In genomic region chr17:81453712-81454111, GRCh38 we compare ENCODE assay signal across 11 cellular contexts. TPM values are rescaled to one million over a fixed set of nuclear protein-coding genes. Genes with fewer than 3 reads are reported as not detected.
DNase-seq lines count a peak whose midpoint lies in the region; ATAC-seq and TF ChIP-seq lines count a peak whose summit lies in the region.
"Had no signal": no experiment of that assay in that cellular context is flagged by ENCODE, and none has a peak within 500 bp of the region (broad histone marks: within the 10 kb centered on the region; RNA-seq: fewer than 3 reads in every experiment).

No MANE protein-coding gene starts in this region.

- 89% methylated on average over 7 of the region's 7 CpGs for WGBS in mammary epithelial cell (ENCODE audit: low coverage, missing lambda C conversion rate)

- dilution Hi-C loops in mammary epithelial cell (cut with HindIII; ENCODE audit: low sequenced_read_pairs) = no loop called here

- H3K9ac ChIP-seq in mammary epithelial cell (ENCODE audit: insufficient read depth, low read length) = no peak overlapping the region
- H3K9ac ChIP-seq: neural progenitor cell had no signal

- no peaks in the 10 kb centered on the region for H3K27me3 ChIP-seq in CD4-positive, CD25-positive, alpha-beta regulatory T cell (ENCODE audit: control insufficient read depth, insufficient read depth, low read length)
- H3K27me3 ChIP-seq in mammary epithelial cell (ENCODE audit: insufficient read depth, low read length) = no peaks in the 10 kb centered on the region
- H3K27me3 ChIP-seq: neural progenitor cell, suprapubic skin had no signal

- H3K4me3 ChIP-seq in CD4-positive, CD25-positive, alpha-beta regulatory T cell (ENCODE audit: low read depth, low read length) = no peak overlapping the region
- H3K4me3 ChIP-seq in GM12865 (ENCODE audit: low read depth, low read length) = no peak overlapping the region
- no peak overlapping the region for H3K4me3 ChIP-seq in mammary epithelial cell (replicated peaks in 1 of 3; ENCODE audit: insufficient read depth in 1 of 3, low read depth in 2 of 3, low read length in 3 of 3)
- H3K4me3 ChIP-seq: neural progenitor cell, suprapubic skin had no signal

- H3K27ac ChIP-seq in CD4-positive, CD25-positive, alpha-beta regulatory T cell (ENCODE audit: insufficient read depth, low read length, poor library complexity, severe bottlenecking) = no peak overlapping the region
- H3K27ac ChIP-seq in RWPE1 (peak overlapping the region; percentile 3; the same call in 1 of the 2 replicates), mammary epithelial cell (ENCODE audit: insufficient read depth, low read depth, low read length) (no peak overlapping the region)
- H3K27ac ChIP-seq: neural progenitor cell, suprapubic skin had no signal

- peak; percentile 30 to 54 for ATAC-seq in CD4-positive, CD25-positive, alpha-beta regulatory T cell (ENCODE audit: low read depth in 2 of 2)
- ATAC-seq in effector memory CD8-positive, alpha-beta T cell (replicated peaks) = peak; percentile 61
- ATAC-seq in GM21717 (IDR thresholded peaks at IDR 0.05; ENCODE audit: unreplicated experiment) = no peak

- H3K9me3 Mint-ChIP-seq in CD4-positive, CD25-positive, alpha-beta regulatory T cell = no peaks in the 10 kb centered on the region
- H3K9me3 Mint-ChIP-seq in effector memory CD8-positive, alpha-beta T cell = no peaks in the 10 kb centered on the region
- H3K9me3 Mint-ChIP-seq: CD14-positive monocyte had no signal

- H3K79me2 ChIP-seq in mammary epithelial cell (ENCODE audit: insufficient read depth, low read length) = no peaks in the 10 kb centered on the region

- no peaks in the 10 kb centered on the region for H3K27me3 Mint-ChIP-seq in CD4-positive, CD25-positive, alpha-beta regulatory T cell
- H3K27me3 Mint-ChIP-seq in effector memory CD8-positive, alpha-beta T cell = peaks cover 0 to 22% of the 10 kb centered on the region in 2 donors

- no peaks in the 10 kb centered on the region for H3K36me3 Mint-ChIP-seq in CD4-positive, CD25-positive, alpha-beta regulatory T cell
- H3K36me3 Mint-ChIP-seq in effector memory CD8-positive, alpha-beta T cell (ENCODE audit: insufficient read depth) = no peaks in the 10 kb centered on the region

- H4K20me1 ChIP-seq in mammary epithelial cell (ENCODE audit: insufficient read depth, low read length) = no peaks in the 10 kb centered on the region

- no peak overlapping the region for H2AFZ ChIP-seq in mammary epithelial cell (ENCODE audit: low read depth, low read length)
- H2AFZ ChIP-seq: neural progenitor cell had no signal

- TF ChIP-seq CTCF in GM12865 (IDR thresholded peaks at IDR 0.05; ENCODE audit: insufficient read depth, low read depth, low read length, missing control alignments) = no peak
- TF ChIP-seq CTCF in RWPE1 (conservative IDR thresholded peaks at IDR 0.05; ENCODE audit: low read depth) = no peak
- TF ChIP-seq CTCF in mammary epithelial cell (conservative IDR thresholded peaks at IDR 0.05 in 1 of 2, IDR thresholded peaks at IDR 0.05 in 1 of 2; ENCODE audit: extremely low read depth in 1 of 2, insufficient read depth in 1 of 2, low read depth in 1 of 2, low read length in 2 of 2) = no peak

- H3K4me1 ChIP-seq in CD4-positive, CD25-positive, alpha-beta regulatory T cell (ENCODE audit: control insufficient read depth, insufficient read depth, low read length, poor library complexity, severe bottlenecking) = peaks cover 9% of the 10 kb centered on the region
- no peaks in the 10 kb centered on the region for H3K4me1 ChIP-seq in mammary epithelial cell (ENCODE audit: insufficient read depth, low read length)
- H3K4me1 ChIP-seq: suprapubic skin had no signal

- H3K9me3 ChIP-seq in CD4-positive, CD25-positive, alpha-beta regulatory T cell (ENCODE audit: control insufficient read depth in 2 of 2, low read length in 2 of 2) = no peaks in the 10 kb centered on the region
- H3K9me3 ChIP-seq in mammary epithelial cell (replicated peaks; ENCODE audit: insufficient read depth, low read length) = no peaks in the 10 kb centered on the region
- H3K9me3 ChIP-seq: suprapubic skin had no signal

- peaks cover 0 to 12% (median 0%) of the 10 kb centered on the region in 4 donors for H3K4me1 Mint-ChIP-seq in CD4-positive, CD25-positive, alpha-beta regulatory T cell
- peaks cover 4 to 9% of the 10 kb centered on the region in 2 donors for H3K4me1 Mint-ChIP-seq in effector memory CD8-positive, alpha-beta T cell (ENCODE audit: low read depth in 2 of 2)

- intact Hi-C loops in mammary epithelial cell (cut with micrococcal nuclease) = no loop called here

- no peak overlapping the region for H3K4me2 ChIP-seq in mammary epithelial cell (ENCODE audit: insufficient read depth, low read depth, low read length)
- H3K4me2 ChIP-seq: neural progenitor cell had no signal

- H3K36me3 ChIP-seq in CD4-positive, CD25-positive, alpha-beta regulatory T cell (ENCODE audit: control insufficient read depth, insufficient read depth, low read length) = no peaks in the 10 kb centered on the region
- no peaks in the 10 kb centered on the region for H3K36me3 ChIP-seq in mammary epithelial cell (ENCODE audit: insufficient read depth, low read length)
- H3K36me3 ChIP-seq: neural progenitor cell had no signal

- CTCF ChIA-PET in RWPE1 (lab: Yijun Ruan, JAX) (no interaction called here), mammary epithelial cell (lab: Charles Lee; ENCODE audit: low non-redundant PET) (no interaction called here)

- no peak overlapping the region for H3K27ac Mint-ChIP-seq in CD4-positive, CD25-positive, alpha-beta regulatory T cell
- no peak overlapping the region for H3K27ac Mint-ChIP-seq in effector memory CD8-positive, alpha-beta T cell

- no peak overlapping the region for H3K4me3 Mint-ChIP-seq in CD4-positive, CD25-positive, alpha-beta regulatory T cell
- H3K4me3 Mint-ChIP-seq in effector memory CD8-positive, alpha-beta T cell = no peak overlapping the region
- H3K4me3 Mint-ChIP-seq: CD14-positive monocyte, neural progenitor cell had no signal

- in situ Hi-C loops in mammary epithelial cell (cut with MboI; ENCODE audit: low sequenced_read_pairs in 2 of 2) = no loop called here

- DNase-seq in CD4-positive, CD25-positive, alpha-beta regulatory T cell = peak in 1 of 3 donors; percentile 63
- DNase-seq in GM12865 (ENCODE audit: low read depth) (peak; percentile 35), RWPE1 (ENCODE audit: low spot score) (no peak), SW480 (ENCODE audit: low spot score) (no peak), mammary epithelial cell (no peak), cerebellar nuclear complex (lab: John Stamatoyannopoulos, UW) (no peak)
- peak in 1 of 3 experiments; percentile 12 for DNase-seq in effector memory CD8-positive, alpha-beta T cell

- BruUV-seq in mammary epithelial cell (replicated peaks; lab: Mats Ljungman, UMichigan) = no TSS peak

- POLR2A ChIA-PET in RWPE1 (lab: Yijun Ruan, JAX; ENCODE audit: low non-redundant PET) = no interaction called here

RNA-seq across cellular contexts. Expression of gene BAHCC1, which starts 58.5 kb away (rescaled TPM):
- total RNA-seq in CD4-positive, CD25-positive, alpha-beta regulatory T cell = 0.54 TPM
- polyA plus RNA-seq in CD4-positive, CD25-positive, alpha-beta regulatory T cell = not detected
- total RNA-seq in mammary epithelial cell = 1 to 10 TPM; 2.2 to 9.1 TPM
- 1.6 TPM for polyA plus RNA-seq in mammary epithelial cell
- polyA minus RNA-seq in mammary epithelial cell = 0.67 TPM

RNA-seq across cellular contexts. Expression of gene ACTG1, which starts 58.9 kb away (rescaled TPM):
- total RNA-seq in CD4-positive, CD25-positive, alpha-beta regulatory T cell = 1,684 TPM
- polyA plus RNA-seq in CD4-positive, CD25-positive, alpha-beta regulatory T cell = 1,000 to 10,000 TPM; 1,881 to 2,724 (median 2,486) TPM
- total RNA-seq in mammary epithelial cell = over 10,000 TPM in 1 of 2 donors, 1,000 to 10,000 TPM in 1; 3,950 to 24,255 TPM
- 8,707 TPM for polyA plus RNA-seq in mammary epithelial cell
- 4,992 TPM for polyA minus RNA-seq in mammary epithelial cell
